8 cellular contexts compared by ENCODE assay signal in genomic region chr21:33229099-33229775, GRCh38. TPM values are rescaled to one million over a fixed set of nuclear protein-coding genes. Genes with fewer than 3 reads are reported as not detected.
DNase-seq lines count a peak whose midpoint lies in the region; ATAC-seq, FAIRE-seq and TF ChIP-seq lines count a peak whose summit lies in the region.

No MANE protein-coding gene starts in this region.

- no peaks in the 10 kb centered on the region for H3K36me3 Mint-ChIP-seq in chondrocyte (ENCODE audit: low read depth)

- H3K4me1 ChIP-seq in DOHH2 (ENCODE audit: control insufficient read depth, low read length) = peaks cover 53% of the 10 kb centered on the region
- H3K4me1 ChIP-seq in KMS-11 (ENCODE audit: low read depth, poor library complexity, severe bottlenecking) = peaks cover 59% of the 10 kb centered on the region
- peaks cover 33 to 39% of the 10 kb centered on the region in 2 experiments for H3K4me1 ChIP-seq in neutrophil (ENCODE audit: control insufficient read depth in 1 of 2, insufficient read depth in 1 of 2, low read depth in 1 of 2, low read length in 1 of 2)

- peak overlapping the region; percentile 86 for H3K4me3 Mint-ChIP-seq in chondrocyte (ENCODE audit: unreplicated experiment)

- H3K9ac ChIP-seq in KMS-11 = no peak overlapping the region; the same call in 1 of the 2 replicates

- no peaks in the 10 kb centered on the region for H3K27me3 Mint-ChIP-seq in chondrocyte (ENCODE audit: low read depth)

- H3K4me2 ChIP-seq in DOHH2 (ENCODE audit: low read length) (peak overlapping the region; percentile 84), KMS-11 (peak overlapping the region; percentile 88)

- TF ChIP-seq CTCF in DOHH2 (IDR thresholded peaks at IDR 0.05; ENCODE audit: low read depth, low read length, poor library complexity, severe bottlenecking) = no peak
- no peak for TF ChIP-seq CTCF in KMS-11 (conservative IDR thresholded peaks at IDR 0.05; ENCODE audit: low read depth, low read length)
- TF ChIP-seq CTCF in chondrocyte (IDR thresholded peaks at IDR 0.05) = no peak
- TF ChIP-seq CTCF in neutrophil (IDR thresholded peaks at IDR 0.05) = no peak

- peaks cover 45% of the 10 kb centered on the region for H3K4me1 Mint-ChIP-seq in chondrocyte (ENCODE audit: low read depth)

- H4K20me1 ChIP-seq in DOHH2 (ENCODE audit: control insufficient read depth, insufficient read depth, low read depth, low read length) = no peaks in the 10 kb centered on the region
- H4K20me1 ChIP-seq in KMS-11 (ENCODE audit: insufficient read depth) = no peaks in the 10 kb centered on the region

- H3K27me3 ChIP-seq in DOHH2 (ENCODE audit: control insufficient read depth, low read length) (no peaks in the 10 kb centered on the region), KMS-11 (ENCODE audit: insufficient read depth, low read depth) (no peaks in the 10 kb centered on the region), neutrophil (no peaks in the 10 kb centered on the region)

- H3K27ac ChIP-seq in DOHH2 (ENCODE audit: low read depth, low read length) (peak overlapping the region; percentile 78), KMS-11 (peak overlapping the region; percentile 20; the same call in 1 of the 2 replicates), neutrophil (peak overlapping the region; percentile 97)

- H3K79me2 ChIP-seq in DOHH2 (ENCODE audit: control insufficient read depth, low read length) (peaks cover 51% of the 10 kb centered on the region), KMS-11 (ENCODE audit: insufficient read depth, low read depth) (peaks cover 44% of the 10 kb centered on the region)

- H3K27ac Mint-ChIP-seq in chondrocyte (ENCODE audit: unreplicated experiment) = peak overlapping the region; percentile 20

- peak overlapping the region; percentile 85 for H3K4me3 ChIP-seq in DOHH2 (ENCODE audit: low read length)
- no peak overlapping the region for H3K4me3 ChIP-seq in KMS-11 (IDR thresholded peaks at IDR 0.05; ENCODE audit: insufficient read depth, low read depth, low read length)
- H3K4me3 ChIP-seq in neutrophil (ENCODE audit: low read depth in 1 of 2, low read length in 1 of 2) = peak overlapping the region; percentile 96 to 100

- intact Hi-C loops in posterior vena cava (cut with DNase I) = no loop called here

- ATAC-seq in HG03354 (IDR thresholded peaks at IDR 0.05; ENCODE audit: poor library complexity, severe bottlenecking, unreplicated experiment) = no peak

- H3K9me2 ChIP-seq in DOHH2 (replicated peaks; ENCODE audit: control insufficient read depth, low read length) = no peaks in the 10 kb centered on the region

- H3K9me3 ChIP-seq in DOHH2 (ENCODE audit: control insufficient read depth, insufficient read depth, low read length) (no peaks in the 10 kb centered on the region), neutrophil (no peaks in the 10 kb centered on the region)

- H3K9me3 Mint-ChIP-seq in chondrocyte (ENCODE audit: low read depth) = no peaks in the 10 kb centered on the region

- no peak for FAIRE-seq in H54 (lab: Jason Lieb, UNC)

- H3K36me3 ChIP-seq in DOHH2 (ENCODE audit: control insufficient read depth, low read length) = peaks cover 44% of the 10 kb centered on the region
- peaks cover 3% of the 10 kb centered on the region; the same call in 1 of the 2 replicates for H3K36me3 ChIP-seq in KMS-11 (ENCODE audit: insufficient read depth)
- H3K36me3 ChIP-seq in neutrophil = peaks cover 10% of the 10 kb centered on the region

- H2AFZ ChIP-seq in KMS-11 (ENCODE audit: low read depth) = peak overlapping the region; percentile 85

- no peak for TF ChIP-seq POLR2A in H54 (IDR thresholded peaks at IDR 0.05; ENCODE audit: low read depth, low read length)

- DNase-seq in chondrocyte (ENCODE audit: low spot score) = no peak
- DNase-seq in posterior vena cava (ENCODE audit: low spot score) = no peak
- DNase-seq in H54 (ENCODE audit: insufficient read length, low spot score) = no peak
- DNase-seq in DMS153 treated with DMSO at 0.1 percent for 48 hours (lab: John Stamatoyannopoulos, UW; ENCODE audit: unreplicated experiment) = no peak

- H3F3A ChIP-seq in DOHH2 (ENCODE audit: control insufficient read depth, insufficient read depth) = 0 out of 2 replicates have a peak, but pooled peaks cover 5% of the 10 kb centered on the region

RNA-seq across cellular contexts. Expression of gene IFNAR2, which starts 0.5 kb away (rescaled TPM):
- total RNA-seq in chondrocyte (16.5 to 19.4 TPM (median 18.6 TPM) in 3 replicates), posterior vena cava (10 to 100 TPM; 26.7 to 31.3 TPM)

RNA-seq across cellular contexts. Expression of gene IL10RB, which starts 36.9 kb away (rescaled TPM):
- total RNA-seq in chondrocyte (17.4 to 23.5 TPM (median 19.0 TPM) in 3 replicates), posterior vena cava (10 to 100 TPM; 19.8 to 22.4 TPM)

Comparison
In these comparisons a context has a peak if more than half of its experiments do, and no peak if none do; other contexts are left out.
1. H3K27ac ChIP-seq: peak in every context shown above with its lines; median percentile 97 in neutrophil; 78 in DOHH2; 20 in KMS-11.